Comparison of ENCODE assay signal across 1 cellular context in genomic region chr6:136230219-136230980, GRCh38.
TF ChIP-seq lines count a peak whose summit lies in the region.

No MANE protein-coding gene starts in this region.

TF ChIP-seq in K562, 482 proteins besides CTCF, POLR2A, EP300 and RAD21 (continues in another document):
- TF ChIP-seq ZNF384 (IDR thresholded peaks at IDR 0.05; ENCODE audit: low read depth, low read length) (peak; percentile 74), SOX6 (IDR thresholded peaks at IDR 0.05) (no peak), SP1 (CRISPR knock-in tag; IDR thresholded peaks at IDR 0.05) (no peak), KAT8 (IDR thresholded peaks at IDR 0.05; ENCODE audit: low read depth) (no peak), ATF1 (CRISPR knock-in tag; IDR thresholded peaks at IDR 0.05) (no peak), ATF1 (tag; IDR thresholded peaks at IDR 0.05) (peak; percentile 75), C11orf30 (IDR thresholded peaks at IDR 0.05; ENCODE audit: low read depth) (0 out of 2 replicates have a peak, but pooled peaks have one; percentile 8), NR4A1 (CRISPR knock-in tag; IDR thresholded peaks at IDR 0.05) (no peak), NR4A1 (tag; IDR thresholded peaks at IDR 0.05) (peak; percentile 52; the same call in 1 of the 2 replicates), SMARCB1 (IDR thresholded peaks at IDR 0.05; ENCODE audit: insufficient read length, low read depth) (no peak), USF1 (CRISPR knock-in tag; IDR thresholded peaks at IDR 0.05) (no peak), ATF3 (IDR thresholded peaks at IDR 0.05) (peak; percentile 86), ATF3 (CRISPR knock-in tag; conservative IDR thresholded peaks at IDR 0.05) (no peak), SRSF1 (IDR thresholded peaks at IDR 0.05; ENCODE audit: low read depth, low read length) (no peak), CREM (IDR thresholded peaks at IDR 0.05; ENCODE audit: low read depth) (0 out of 2 replicates have a peak, but pooled peaks have one; percentile 18), PTTG1 (tag; IDR thresholded peaks at IDR 0.05; ENCODE audit: low read depth) (0 out of 2 replicates have a peak, but pooled peaks have one; percentile 13), ELF4 (CRISPR knock-in tag; IDR thresholded peaks at IDR 0.05) (no peak), ATF7 (IDR thresholded peaks at IDR 0.05) (peak; percentile 83), HDAC3 (IDR thresholded peaks at IDR 0.05; ENCODE audit: borderline replicate concordance, partially characterized antibody) (no peak), SAP30 (IDR thresholded peaks at IDR 0.05; ENCODE audit: borderline replicate concordance, insufficient read depth, low read depth, low read length, poor library complexity, severe bottlenecking) (no peak), ZBTB26 (CRISPR knock-in tag; IDR thresholded peaks at IDR 0.05) (no peak), CTBP1 (IDR thresholded peaks at IDR 0.05; ENCODE audit: borderline replicate concordance) (no peak), JUND (IDR thresholded peaks at IDR 0.05; ENCODE audit: borderline replicate concordance, low read depth, low read length) (no peak), JUND (tag; IDR thresholded peaks at IDR 0.05; ENCODE audit: borderline replicate concordance, low read depth, low read length) (peak; percentile 62; the same call in 2 of the 3 replicates), HOXB6 (CRISPR knock-in tag; IDR thresholded peaks at IDR 0.05; ENCODE audit: borderline replicate concordance) (no peak), BCL6 (CRISPR knock-in tag; IDR thresholded peaks at IDR 0.05) (no peak), ZNF561 (CRISPR knock-in tag; conservative IDR thresholded peaks at IDR 0.05) (no peak), ZNF3 (CRISPR knock-in tag; IDR thresholded peaks at IDR 0.05) (no peak), TCF7 (IDR thresholded peaks at IDR 0.05; ENCODE audit: borderline replicate concordance) (no peak), MAFG (tag; conservative IDR thresholded peaks at IDR 0.05) (peak; percentile 51), ZNF668 (CRISPR knock-in tag; IDR thresholded peaks at IDR 0.05) (no peak), NR3C1 (CRISPR knock-in tag; IDR thresholded peaks at IDR 0.05) (no peak), ZNF316 (IDR thresholded peaks at IDR 0.05) (peak; percentile 12; the same call in 1 of the 2 replicates), ZNF717 (CRISPR knock-in tag; IDR thresholded peaks at IDR 0.05) (no peak), ZNF224 (CRISPR knock-in tag; IDR thresholded peaks at IDR 0.05) (no peak), ZNF133 (CRISPR knock-in tag; IDR thresholded peaks at IDR 0.05) (no peak), LCOR (CRISPR knock-in tag; IDR thresholded peaks at IDR 0.05) (no peak), RNF219 (CRISPR knock-in tag; IDR thresholded peaks at IDR 0.05) (no peak), PHF8 (IDR thresholded peaks at IDR 0.05; ENCODE audit: borderline replicate concordance, low read length) (no peak), CREB3 (tag; conservative IDR thresholded peaks at IDR 0.05; ENCODE audit: low read depth) (peak; percentile 80; the same call in 1 of the 2 replicates), MTA2 (IDR thresholded peaks at IDR 0.05; ENCODE audit: low read depth) (no peak), NCOA4 (IDR thresholded peaks at IDR 0.05; ENCODE audit: partially characterized antibody) (no peak), ZKSCAN1 (IDR thresholded peaks at IDR 0.05; ENCODE audit: low read depth, low read length) (no peak), CCAR2 (IDR thresholded peaks at IDR 0.05; ENCODE audit: low read depth, low read length) (no peak), ARID1B (IDR thresholded peaks at IDR 0.05) (no peak), RFX5 (IDR thresholded peaks at IDR 0.05; ENCODE audit: low read depth, low read length) (no peak), KLF13 (tag; IDR thresholded peaks at IDR 0.05; ENCODE audit: borderline replicate concordance, low read depth) (no peak), NCOA1 (IDR thresholded peaks at IDR 0.05; ENCODE audit: low read depth) (no peak), CAMTA2 (CRISPR knock-in tag; conservative IDR thresholded peaks at IDR 0.05) (no peak), BACH1 (tag; IDR thresholded peaks at IDR 0.05) (peak; percentile 46; the same call in 1 of the 2 replicates)
- TF ChIP-seq, protein P1, sequence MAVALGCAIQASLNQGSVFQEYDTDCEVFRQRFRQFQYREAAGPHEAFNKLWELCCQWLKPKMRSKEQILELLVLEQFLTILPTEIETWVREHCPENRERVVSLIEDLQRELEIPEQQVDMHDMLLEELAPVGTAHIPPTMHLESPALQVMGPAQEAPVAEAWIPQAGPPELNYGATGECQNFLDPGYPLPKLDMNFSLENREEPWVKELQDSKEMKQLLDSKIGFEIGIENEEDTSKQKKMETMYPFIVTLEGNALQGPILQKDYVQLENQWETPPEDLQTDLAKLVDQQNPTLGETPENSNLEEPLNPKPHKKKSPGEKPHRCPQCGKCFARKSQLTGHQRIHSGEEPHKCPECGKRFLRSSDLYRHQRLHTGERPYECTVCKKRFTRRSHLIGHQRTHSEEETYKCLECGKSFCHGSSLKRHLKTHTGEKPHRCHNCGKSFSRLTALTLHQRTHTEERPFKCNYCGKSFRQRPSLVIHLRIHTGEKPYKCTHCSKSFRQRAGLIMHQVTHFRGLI (CRISPR knock-in tag; IDR thresholded peaks at IDR 0.05), result no peak
- TF ChIP-seq, protein P2, sequence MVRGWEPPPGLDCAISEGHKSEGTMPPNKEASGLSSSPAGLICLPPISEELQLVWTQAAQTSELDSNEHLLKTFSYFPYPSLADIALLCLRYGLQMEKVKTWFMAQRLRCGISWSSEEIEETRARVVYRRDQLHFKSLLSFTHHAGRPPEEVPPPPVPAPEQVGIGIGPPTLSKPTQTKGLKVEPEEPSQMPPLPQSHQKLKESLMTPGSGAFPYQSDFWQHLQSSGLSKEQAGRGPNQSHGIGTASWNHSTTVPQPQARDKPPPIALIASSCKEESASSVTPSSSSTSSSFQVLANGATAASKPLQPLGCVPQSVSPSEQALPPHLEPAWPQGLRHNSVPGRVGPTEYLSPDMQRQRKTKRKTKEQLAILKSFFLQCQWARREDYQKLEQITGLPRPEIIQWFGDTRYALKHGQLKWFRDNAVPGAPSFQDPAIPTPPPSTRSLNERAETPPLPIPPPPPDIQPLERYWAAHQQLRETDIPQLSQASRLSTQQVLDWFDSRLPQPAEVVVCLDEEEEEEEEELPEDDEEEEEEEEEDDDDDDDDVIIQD (CRISPR knock-in tag; IDR thresholded peaks at IDR 0.05), result no peak
- TF ChIP-seq, protein P3, sequence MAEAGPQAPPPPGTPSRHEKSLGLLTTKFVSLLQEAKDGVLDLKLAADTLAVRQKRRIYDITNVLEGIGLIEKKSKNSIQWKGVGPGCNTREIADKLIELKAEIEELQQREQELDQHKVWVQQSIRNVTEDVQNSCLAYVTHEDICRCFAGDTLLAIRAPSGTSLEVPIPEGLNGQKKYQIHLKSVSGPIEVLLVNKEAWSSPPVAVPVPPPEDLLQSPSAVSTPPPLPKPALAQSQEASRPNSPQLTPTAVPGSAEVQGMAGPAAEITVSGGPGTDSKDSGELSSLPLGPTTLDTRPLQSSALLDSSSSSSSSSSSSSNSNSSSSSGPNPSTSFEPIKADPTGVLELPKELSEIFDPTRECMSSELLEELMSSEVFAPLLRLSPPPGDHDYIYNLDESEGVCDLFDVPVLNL (CRISPR knock-in tag; IDR thresholded peaks at IDR 0.05; ENCODE audit: low read depth), result no peak
- TF ChIP-seq, protein P4, sequence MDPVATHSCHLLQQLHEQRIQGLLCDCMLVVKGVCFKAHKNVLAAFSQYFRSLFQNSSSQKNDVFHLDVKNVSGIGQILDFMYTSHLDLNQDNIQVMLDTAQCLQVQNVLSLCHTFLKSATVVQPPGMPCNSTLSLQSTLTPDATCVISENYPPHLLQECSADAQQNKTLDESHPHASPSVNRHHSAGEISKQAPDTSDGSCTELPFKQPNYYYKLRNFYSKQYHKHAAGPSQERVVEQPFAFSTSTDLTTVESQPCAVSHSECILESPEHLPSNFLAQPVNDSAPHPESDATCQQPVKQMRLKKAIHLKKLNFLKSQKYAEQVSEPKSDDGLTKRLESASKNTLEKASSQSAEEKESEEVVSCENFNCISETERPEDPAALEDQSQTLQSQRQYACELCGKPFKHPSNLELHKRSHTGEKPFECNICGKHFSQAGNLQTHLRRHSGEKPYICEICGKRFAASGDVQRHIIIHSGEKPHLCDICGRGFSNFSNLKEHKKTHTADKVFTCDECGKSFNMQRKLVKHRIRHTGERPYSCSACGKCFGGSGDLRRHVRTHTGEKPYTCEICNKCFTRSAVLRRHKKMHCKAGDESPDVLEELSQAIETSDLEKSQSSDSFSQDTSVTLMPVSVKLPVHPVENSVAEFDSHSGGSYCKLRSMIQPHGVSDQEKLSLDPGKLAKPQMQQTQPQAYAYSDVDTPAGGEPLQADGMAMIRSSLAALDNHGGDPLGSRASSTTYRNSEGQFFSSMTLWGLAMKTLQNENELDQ (CRISPR knock-in tag; IDR thresholded peaks at IDR 0.05; ENCODE audit: borderline replicate concordance), result no peak
- TF ChIP-seq, protein P5, sequence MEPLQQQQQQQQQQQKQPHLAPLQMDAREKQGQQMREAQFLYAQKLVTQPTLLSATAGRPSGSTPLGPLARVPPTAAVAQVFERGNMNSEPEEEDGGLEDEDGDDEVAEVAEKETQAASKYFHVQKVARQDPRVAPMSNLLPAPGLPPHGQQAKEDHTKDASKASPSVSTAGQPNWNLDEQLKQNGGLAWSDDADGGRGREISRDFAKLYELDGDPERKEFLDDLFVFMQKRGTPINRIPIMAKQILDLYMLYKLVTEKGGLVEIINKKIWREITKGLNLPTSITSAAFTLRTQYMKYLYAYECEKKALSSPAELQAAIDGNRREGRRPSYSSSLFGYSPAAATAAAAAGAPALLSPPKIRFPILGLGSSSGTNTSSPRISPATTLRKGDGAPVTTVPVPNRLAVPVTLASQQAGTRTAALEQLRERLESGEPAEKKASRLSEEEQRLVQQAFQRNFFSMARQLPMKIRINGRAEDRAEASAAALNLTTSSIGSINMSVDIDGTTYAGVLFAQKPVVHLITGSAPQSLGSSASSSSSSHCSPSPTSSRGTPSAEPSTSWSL (CRISPR knock-in tag; IDR thresholded peaks at IDR 0.05; ENCODE audit: borderline replicate concordance), result no peak
- TF ChIP-seq, protein P6, sequence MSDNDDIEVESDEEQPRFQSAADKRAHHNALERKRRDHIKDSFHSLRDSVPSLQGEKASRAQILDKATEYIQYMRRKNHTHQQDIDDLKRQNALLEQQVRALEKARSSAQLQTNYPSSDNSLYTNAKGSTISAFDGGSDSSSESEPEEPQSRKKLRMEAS (CRISPR knock-in tag; IDR thresholded peaks at IDR 0.05), result no peak
